In the genomic region with DNA sequence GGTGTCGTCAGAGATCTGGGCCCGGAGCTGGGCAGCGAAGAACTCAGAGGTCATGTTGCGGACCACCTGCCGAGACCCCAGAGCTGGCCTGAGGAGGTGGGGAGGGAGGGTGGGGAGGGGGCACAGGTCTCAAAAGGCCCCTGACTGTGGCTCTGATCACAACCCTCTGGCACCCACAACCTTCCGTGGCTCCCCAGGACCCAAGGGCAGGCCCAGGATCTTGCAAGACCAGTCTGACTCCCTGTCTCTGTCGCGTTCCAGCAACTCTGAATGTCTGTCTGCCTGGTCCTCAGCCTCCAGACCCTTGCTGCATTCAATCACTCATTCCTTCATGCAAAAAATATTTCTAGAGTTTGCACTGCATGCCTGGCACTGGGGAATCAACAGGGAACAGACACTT, we compare ENCODE assay signal across 2 cellular contexts. TPM values are rescaled to one million over a fixed set of nuclear protein-coding genes. Genes with fewer than 3 reads are reported as not detected.
"Had no signal": no experiment of that assay in that cellular context is flagged by ENCODE, and none has a peak within 500 bp of the region (broad histone marks: within the 10 kb centered on the region; RNA-seq: fewer than 3 reads in every experiment).

No MANE protein-coding gene starts in this region.

RNA-seq across cellular contexts. Expression of a gene that starts 4.5 kb away (rescaled TPM):
- total RNA-seq: G401, GM12878 had no signal
